In genomic region chr5:170306381-170306790, GRCh38 we compare ENCODE assay signal across 8 cellular contexts. TPM values are rescaled to one million over a fixed set of nuclear protein-coding genes. Genes with fewer than 3 reads are reported as not detected.
DNase-seq lines count a peak whose midpoint lies in the region; ATAC-seq, FAIRE-seq and TF ChIP-seq lines count a peak whose summit lies in the region.

No MANE protein-coding gene starts in this region.

- H3K27ac Mint-ChIP-seq in activated naive CD4-positive, alpha-beta T cell treated with anti-CD3 and anti-CD28 coated beads, Interleukin-2, amount 50 U/mL, for 72 hours: no peak overlapping the region
- peak overlapping the region; percentile 76 for H3K27ac Mint-ChIP-seq in stimulated activated naive CD8-positive, alpha-beta T cell treated with anti-CD3 and anti-CD28 coated beads, Interleukin-15, Interleukin-2, amounts not matched to agents 100 ng/mL and 50 ng/mL, for 24 hours

- intact Hi-C loops in K562 (cut with micrococcal nuclease) (loop anchor here (2.0 kb wide), 2 partner anchors 24 to 28 kb away; no protein-coding TSS in a partner anchor), transverse colon (cut with DNase I; ENCODE audit: low total_unique reads) (no loop called here), left colon (cut with DNase I, micrococcal nuclease) (no loop called here)

- peaks cover 86% of the 10 kb centered on the region for H3K4me1 Mint-ChIP-seq in stimulated activated naive CD8-positive, alpha-beta T cell treated with anti-CD3 and anti-CD28 coated beads, Interleukin-15, Interleukin-2, amounts not matched to agents 100 ng/mL and 50 ng/mL, for 24 hours (ENCODE audit: low read depth)

- H3K4me3 Mint-ChIP-seq in stimulated activated naive CD8-positive, alpha-beta T cell treated with anti-CD3 and anti-CD28 coated beads, Interleukin-15, Interleukin-2, amounts not matched to agents 100 ng/mL and 50 ng/mL, for 24 hours: no peak overlapping the region

- H3K9me3 ChIP-seq in K562 (replicated peaks; ENCODE audit: control insufficient read depth, insufficient read depth, low read depth, low read length) (no peaks in the 10 kb centered on the region), transverse colon (no peaks in the 10 kb centered on the region)

- peak overlapping the region; percentile 33 for H3K4me2 ChIP-seq in K562 (ENCODE audit: insufficient read depth, low read length)

- H2AFZ ChIP-seq in K562 (ENCODE audit: low read depth, low read length): peak overlapping the region; percentile 76

- TF ChIP-seq POLR2A in K562 (conservative IDR thresholded peaks at IDR 0.05): no peak; the same call in 1 of the 2 replicates
- TF ChIP-seq POLR2A in transverse colon (IDR thresholded peaks at IDR 0.05): no peak

- FAIRE-seq in K562 (lab: Jason Lieb, UNC): peak; percentile 89

- CTCF ChIA-PET in K562 (lab: Yijun Ruan, JAX; ENCODE audit: low intra/inter-chr PET ratio): no interaction called here

- TF ChIP-seq EP300 in K562 (IDR thresholded peaks at IDR 0.05; ENCODE audit: low read length) (peak; percentile 90), transverse colon (IDR thresholded peaks at IDR 0.05; ENCODE audit: low read depth) (no peak)

- TF ChIP-seq CTCF in K562 (IDR thresholded peaks at IDR 0.05 in 2 of 3, conservative IDR thresholded peaks at IDR 0.05 in 1 of 3; ENCODE audit: insufficient read depth in 2 of 3, low read depth in 1 of 3, low read length in 3 of 3) (no peak), transverse colon (IDR thresholded peaks at IDR 0.05) (no peak)

- H3K36me3 Mint-ChIP-seq in activated naive CD4-positive, alpha-beta T cell treated with anti-CD3 and anti-CD28 coated beads, Interleukin-2, amount 50 U/mL, for 72 hours: no peaks in the 10 kb centered on the region
- H3K36me3 Mint-ChIP-seq in stimulated activated naive CD8-positive, alpha-beta T cell treated with anti-CD3 and anti-CD28 coated beads, Interleukin-15, Interleukin-2, amounts not matched to agents 100 ng/mL and 50 ng/mL, for 24 hours (ENCODE audit: low read depth): no peaks in the 10 kb centered on the region

- no peaks in the 10 kb centered on the region for H3K79me2 ChIP-seq in K562 (ENCODE audit: control insufficient read depth, insufficient read depth, low read length)

- BruUV-seq in K562 (replicated peaks; lab: Mats Ljungman, UMichigan): no TSS peak

- ATAC-seq in activated naive CD4-positive, alpha-beta T cell treated with anti-CD3 and anti-CD28 coated beads, Interleukin-2, amount 50 U/mL, for 72 hours: peak; percentile 43 to 61
- ATAC-seq in HG03432 (IDR thresholded peaks at IDR 0.05; ENCODE audit: unreplicated experiment) (peak; percentile 72), K562 (peak; percentile 76), left colon (no peak)

- H3K4me3 ChIP-seq in K562 (no peak overlapping the region), transverse colon (no peak overlapping the region)

- no peaks in the 10 kb centered on the region for H4K20me1 ChIP-seq in K562 (replicated peaks; ENCODE audit: control insufficient read depth, insufficient read depth, low read length)

- DNase-seq in activated naive CD4-positive, alpha-beta T cell treated with anti-CD3 and anti-CD28 coated beads, Interleukin-2, amount 50 U/mL, for 72 hours (ENCODE audit: low spot score in 2 of 2): no peak
- no peak for DNase-seq in activated naive CD4-positive, alpha-beta T cell treated with anti-CD3 and anti-CD28 coated beads, Interleukin-2, amount 50 U/mL, for 16 hours
- DNase-seq in K562 (ENCODE audit: extremely low read depth in 1 of 4, low spot score in 3 of 4) (peak; percentile 70 to 86 (median 78)), GM19238 (ENCODE audit: insufficient read length, low spot score) (no peak), transverse colon (no peak), left colon (no peak)

- H3K36me3 ChIP-seq in K562 (ENCODE audit: control insufficient read depth, insufficient read depth, low read length): no peaks in the 10 kb centered on the region
- no peaks in the 10 kb centered on the region for H3K36me3 ChIP-seq in transverse colon

- H3K9me3 Mint-ChIP-seq in activated naive CD4-positive, alpha-beta T cell treated with anti-CD3 and anti-CD28 coated beads, Interleukin-2, amount 50 U/mL, for 72 hours: no peaks in the 10 kb centered on the region
- H3K9me3 Mint-ChIP-seq in stimulated activated naive CD8-positive, alpha-beta T cell treated with anti-CD3 and anti-CD28 coated beads, Interleukin-15, Interleukin-2, amounts not matched to agents 100 ng/mL and 50 ng/mL, for 24 hours: no peaks in the 10 kb centered on the region

- H3K4me1 ChIP-seq in K562 (replicated peaks in 1 of 2; ENCODE audit: control insufficient read depth in 2 of 2, insufficient read depth in 2 of 2, low read length in 2 of 2) (peaks cover 5 to 63% of the 10 kb centered on the region in 2 experiments), transverse colon (peaks cover 0 to 38% (median 5%) of the 10 kb centered on the region in 4 donors)

- peak overlapping the region in 1 of 2 experiments; percentile 46; a peak in 2 of 4 replicates for H3K9ac ChIP-seq in K562 (ENCODE audit: insufficient read depth in 1 of 2, low read depth in 2 of 2, low read length in 2 of 2)

- no peaks in the 10 kb centered on the region for H3K9me1 ChIP-seq in K562 (ENCODE audit: control insufficient read depth, insufficient read depth, low read length)

- H3K27ac ChIP-seq in K562 (ENCODE audit: extremely low read depth, low read depth, low read length) (peak overlapping the region; percentile 65), transverse colon (peak overlapping the region in 2 of 4 donors; percentile 55 to 56)

- in situ Hi-C loops in K562 (cut with MboI) (no loop called here), transverse colon (cut with MboI; ENCODE audit: low pct_ligation_motif_present in 1 of 4, low pct_unique_long_range_greater_than_20kb in 1 of 4, low sequenced_read_pairs in 3 of 4) (no loop called here)

- POLR2A ChIA-PET in K562 (lab: Yijun Ruan, JAX): interaction anchor here (0.7 to 1.3 kb wide), 4 partner anchors 8 to 53 kb away, joined by 3 to 4 read pairs (median 4); partner anchors contain the start of gene LCP2

- no peaks in the 10 kb centered on the region for H3K27me3 Mint-ChIP-seq in stimulated activated naive CD8-positive, alpha-beta T cell treated with anti-CD3 and anti-CD28 coated beads, Interleukin-15, Interleukin-2, amounts not matched to agents 100 ng/mL and 50 ng/mL, for 24 hours

- H3K27me3 ChIP-seq in K562 (ENCODE audit: control insufficient read depth in 2 of 2, insufficient read depth in 2 of 2, low read length in 2 of 2) (no peaks in the 10 kb centered on the region), transverse colon (no peaks in the 10 kb centered on the region)

- WGBS in K562 (ENCODE audit: insufficient coverage, low coverage, missing lambda C conversion rate): 0% methylated on average over 4 of the region's 4 CpGs
- whole genome bisulfite sequencing in transverse colon (ENCODE audit: low coverage in 1 of 2), 2 donors: 0 to 61% methylated on average over 1 to 4 of the region's 4 CpGs

- TF ChIP-seq RAD21 in K562 (CRISPR knock-in tag; conservative IDR thresholded peaks at IDR 0.05 in 1 of 2, IDR thresholded peaks at IDR 0.05 in 1 of 2): peak in 1 of 2 experiments; percentile 29; a peak in 1 of 4 replicates

TF ChIP-seq in K562, 482 proteins besides CTCF, POLR2A, EP300 and RAD21 (continues in another document):
- no peak for TF ChIP-seq SNRNP70 (optimal IDR thresholded peaks at IDR 0.05; ENCODE audit: low read depth, low read length)
- no peak for TF ChIP-seq ZNF436 (CRISPR knock-in tag; IDR thresholded peaks at IDR 0.05)
- peak; percentile 94 for TF ChIP-seq FOSL1 (tag; conservative IDR thresholded peaks at IDR 0.05)
- TF ChIP-seq NR4A1 (CRISPR knock-in tag; IDR thresholded peaks at IDR 0.05): no peak
- peak; percentile 71; the same call in 1 of the 2 replicates for TF ChIP-seq NR4A1 (tag; IDR thresholded peaks at IDR 0.05)
- TF ChIP-seq ZNF212 (CRISPR knock-in tag; IDR thresholded peaks at IDR 0.05): no peak
- no peak for TF ChIP-seq KLF13 (tag; IDR thresholded peaks at IDR 0.05; ENCODE audit: borderline replicate concordance, low read depth)
- no peak for TF ChIP-seq POLR2AphosphoS2 (IDR thresholded peaks at IDR 0.05; ENCODE audit: low read length)
- TF ChIP-seq ZNF766 (CRISPR knock-in tag; conservative IDR thresholded peaks at IDR 0.05): no peak
- peak in 1 of 2 experiments; percentile 93; a peak in 2 of 4 replicates for TF ChIP-seq RCOR1 (IDR thresholded peaks at IDR 0.05; ENCODE audit: borderline replicate concordance in 1 of 2, low read depth in 2 of 2, low read length in 2 of 2)

RNA-seq across cellular contexts. Expression of gene LCP2, which starts 8.8 kb away (rescaled TPM):
- 100 to 1,000 TPM; 173 to 194 TPM for total RNA-seq in activated naive CD4-positive, alpha-beta T cell treated with anti-CD3 and anti-CD28 coated beads, Interleukin-2, amount 50 U/mL, for 72 hours
- total RNA-seq in K562 (2011; cell fraction: chromatin; rRNA removed; ENCODE audit: low replicate concordance): 47.9 and 68.9 TPM in 2 replicates
- total RNA-seq in K562 (2011; cell fraction: nucleolus; rRNA removed): 34.0 and 42.2 TPM in 2 replicates
- total RNA-seq in K562 (2011; cell fraction: nucleoplasm; rRNA removed): 32.6 and 56.7 TPM in 2 replicates
- total RNA-seq in K562 (2014; rRNA removed): 10.6 and 10.7 TPM in 2 replicates
- total RNA-seq in K562 (2014; rRNA removed; fragmentation: Illumina TruSeq; extraction: Trizol): 14.6 TPM in 2 replicates
- total RNA-seq in K562 (2015; rRNA removed; fragmentation: Illumina TruSeq; extraction: Trizol): 18.6 and 19.4 TPM in 2 replicates
- total RNA-seq in K562 (2021): 22.2 and 24.1 TPM in 2 replicates
- 28.5 and 42.2 TPM in 2 replicates for polyA plus RNA-seq in K562 (2011; rRNA removed)
- polyA plus RNA-seq in K562 (2011; cell fraction: cytosol; rRNA removed): 17.2 and 28.3 TPM in 2 replicates
- 88.9 and 151 TPM in 2 replicates for polyA plus RNA-seq in K562 (2011; cell fraction: nucleus; rRNA removed)
- polyA plus RNA-seq in K562 (2012): 30.9 and 61.7 TPM in 2 replicates
- polyA plus RNA-seq in K562 (2014; fragmentation: Illumina TruSeq; extraction: Trizol): 23.6 and 31.3 TPM in 2 replicates
- 1 to 10 TPM; 4.0 to 5.2 TPM for polyA plus RNA-seq in K562 (2014; fragmentation: Nextera tagmentation; extraction: Ambion mirVana)
- 12.6 and 14.1 TPM in 2 replicates for polyA plus RNA-seq in K562 (2014; rRNA removed)
- polyA minus RNA-seq in K562 (2011; rRNA and poly(A)+ RNA removed): 50.8 and 77.5 TPM in 2 replicates
- 19.4 and 21.4 TPM in 2 replicates for polyA minus RNA-seq in K562 (2011; cell fraction: cytosol; rRNA and poly(A)+ RNA removed)
- 96.3 and 210 TPM in 2 replicates for polyA minus RNA-seq in K562 (2011; cell fraction: nucleus; rRNA and poly(A)+ RNA removed)
- 10 to 100 TPM in 3 of 4 donors, 1 to 10 TPM in 1; 2.6 to 33.0 (median 23.3) TPM for total RNA-seq in transverse colon
- total RNA-seq in left colon: 10 to 100 TPM in 1 of 2 donors, 1 to 10 TPM in 1; 5.9 to 15.5 TPM

Comparison
In these comparisons a context has a peak if more than half of its experiments do, and no peak if none do; other contexts are left out.
1. DNase-seq: peak in K562 (4 of 4); none in activated naive CD4-positive, alpha-beta T cell treated with anti-CD3 and anti-CD28 coated beads, Interleukin-2, amount 50 U/mL, for 72 hours (0 of 2), activated naive CD4-positive, alpha-beta T cell treated with anti-CD3 and anti-CD28 coated beads, Interleukin-2, amount 50 U/mL, for 16 hours (single experiment), GM19238 (single experiment), transverse colon (single experiment) and left colon (0 of 2).